Comparison of ENCODE assay signal across 23 cellular contexts in the genomic region with DNA sequence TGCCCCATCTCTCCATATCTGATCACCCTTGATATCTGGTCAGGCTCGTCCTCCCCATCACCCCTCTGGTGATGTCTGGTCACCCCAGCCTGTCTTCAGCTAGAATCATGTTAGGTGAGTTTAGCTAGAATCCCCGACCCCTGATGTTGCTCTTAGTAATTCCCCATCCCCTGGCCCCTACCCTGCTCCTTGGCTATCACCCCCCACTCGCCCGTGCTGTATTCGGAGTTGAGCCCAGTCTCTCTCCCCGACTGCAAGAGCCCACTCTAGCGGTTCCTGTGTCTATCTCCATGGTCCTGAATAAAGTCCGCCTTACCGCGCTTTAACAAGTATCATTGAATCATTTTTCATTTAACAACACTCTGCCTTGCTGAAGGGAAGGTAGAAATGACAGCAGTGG. TPM values are rescaled to one million over a fixed set of nuclear protein-coding genes. Genes with fewer than 3 reads are reported as not detected.
DNase-seq lines count a peak whose midpoint lies in the region; ATAC-seq and TF ChIP-seq lines count a peak whose summit lies in the region.
"Had no signal": no experiment of that assay in that cellular context is flagged by ENCODE, and none has a peak within 500 bp of the region (broad histone marks: within the 10 kb centered on the region; RNA-seq: fewer than 3 reads in every experiment).

No MANE protein-coding gene starts in this region.

- CTCF ChIA-PET in activated CD4-positive, alpha-beta T cell treated with anti-CD3 and anti-CD28 coated beads, Interleukin-2, amount 10 ng/mL, durations not matched to agents 7 days and 5 days (lab: Charles Lee): no interaction called here

- intact Hi-C loops in mucosa of descending colon (cut with DNase I, micrococcal nuclease) (no loop called here), sciatic nerve (cut with DNase I) (no loop called here)

- DNase-seq in activated effector memory CD4-positive, alpha-beta T cell treated with anti-CD3 and anti-CD28 coated beads, Interleukin-2, amount 50 U/mL, for 16 hours: peak; percentile 44
- no peak for DNase-seq in activated effector memory CD4-positive, alpha-beta T cell treated with Interleukin-2 at 50 U/mL for 16 hours
- DNase-seq in chondrocyte (ENCODE audit: low spot score): peak; percentile 42
- peak in 2 of 3 donors; percentile 1 to 22 for DNase-seq in mucosa of descending colon
- DNase-seq in sciatic nerve (ENCODE audit: low spot score): peak; percentile 41
- DNase-seq in activated CD4-positive, alpha-beta T cell treated with anti-CD3 and anti-CD28 coated beads, Interleukin-2, amount 10 ng/mL, durations not matched to agents 7 days and 5 days: no peak
- DNase-seq: 8988T; CD8-positive, alpha-beta T cell; DND-41; H7; IMR-90; NCI-H1092 treated with DMSO at 0.1 percent for 48 hours; NCI-H1436 treated with DMSO at 0.1 percent for 48 hours; NCI-H2029; NCI-H2227 treated with DMSO at 0.1 percent for 48 hours; NCI-H510A treated with DMSO at 0.1 percent for 48 hours; NCI-H748 treated with DMSO at 0.1 percent for 48 hours; PC-9; RPMI8226 had no signal

- ATAC-seq in mucosa of descending colon (no peak), sciatic nerve (no peak), HG03342 (IDR thresholded peaks at IDR 0.05; ENCODE audit: unreplicated experiment) (no peak), HG02678 (IDR thresholded peaks at IDR 0.05; ENCODE audit: unreplicated experiment) (no peak)
- ATAC-seq: CD8-positive, alpha-beta T cell; GM12878 had no signal

- no peaks in the 10 kb centered on the region for H3K9me3 ChIP-seq in mucosa of descending colon

- H3K4me3 Mint-ChIP-seq in chondrocyte (ENCODE audit: unreplicated experiment): no peak overlapping the region
- H3K4me3 Mint-ChIP-seq in activated CD4-positive, alpha-beta T cell treated with anti-CD3 and anti-CD28 coated beads, Interleukin-2, amount 10 ng/mL, durations not matched to agents 7 days and 5 days: no peak overlapping the region
- H3K4me3 Mint-ChIP-seq: CD8-positive, alpha-beta T cell had no signal

- no peaks in the 10 kb centered on the region for H3K4me1 ChIP-seq in mucosa of descending colon (ENCODE audit: low read depth)

- H3K36me3 Mint-ChIP-seq in chondrocyte (ENCODE audit: low read depth): peaks cover 8% of the 10 kb centered on the region
- no peaks in the 10 kb centered on the region for H3K36me3 Mint-ChIP-seq in activated CD4-positive, alpha-beta T cell treated with anti-CD3 and anti-CD28 coated beads, Interleukin-2, amount 10 ng/mL, durations not matched to agents 7 days and 5 days (ENCODE audit: low read depth)
- H3K36me3 Mint-ChIP-seq: CD8-positive, alpha-beta T cell had no signal

- peaks cover 12% of the 10 kb centered on the region for H3K9me3 Mint-ChIP-seq in chondrocyte (ENCODE audit: low read depth)
- H3K9me3 Mint-ChIP-seq in activated CD4-positive, alpha-beta T cell treated with anti-CD3 and anti-CD28 coated beads, Interleukin-2, amount 10 ng/mL, durations not matched to agents 7 days and 5 days: no peaks in the 10 kb centered on the region
- H3K9me3 Mint-ChIP-seq: CD8-positive, alpha-beta T cell had no signal

- H3K4me3 ChIP-seq in mucosa of descending colon: no peak overlapping the region
- H3K4me3 ChIP-seq: BLaER1 treated with 17β-estradiol and CSF1 and Interleukin-3, amounts not matched to agents 10 nM and 100 nM; GM12878; PC-9 had no signal

- no peak overlapping the region for H3K27ac Mint-ChIP-seq in chondrocyte (ENCODE audit: unreplicated experiment)
- no peak overlapping the region for H3K27ac Mint-ChIP-seq in activated CD4-positive, alpha-beta T cell treated with anti-CD3 and anti-CD28 coated beads, Interleukin-2, amount 10 ng/mL, durations not matched to agents 7 days and 5 days
- H3K27ac Mint-ChIP-seq: CD8-positive, alpha-beta T cell had no signal

- no peak for TF ChIP-seq CTCF in chondrocyte (IDR thresholded peaks at IDR 0.05)
- TF ChIP-seq CTCF in mucosa of descending colon (IDR thresholded peaks at IDR 0.05): no peak

- H3K27me3 Mint-ChIP-seq in chondrocyte (ENCODE audit: low read depth): no peaks in the 10 kb centered on the region
- H3K27me3 Mint-ChIP-seq in activated CD4-positive, alpha-beta T cell treated with anti-CD3 and anti-CD28 coated beads, Interleukin-2, amount 10 ng/mL, durations not matched to agents 7 days and 5 days: no peaks in the 10 kb centered on the region

- peaks cover 16% of the 10 kb centered on the region for H3K4me1 Mint-ChIP-seq in chondrocyte (ENCODE audit: low read depth)
- H3K4me1 Mint-ChIP-seq in activated CD4-positive, alpha-beta T cell treated with anti-CD3 and anti-CD28 coated beads, Interleukin-2, amount 10 ng/mL, durations not matched to agents 7 days and 5 days: no peaks in the 10 kb centered on the region

- no peaks in the 10 kb centered on the region for H3K36me3 ChIP-seq in mucosa of descending colon (ENCODE audit: low read depth)
- H3K36me3 ChIP-seq: BLaER1 treated with 17β-estradiol and CSF1 and Interleukin-3, amounts not matched to agents 10 nM and 100 nM had no signal

- POLR2A ChIA-PET in activated CD4-positive, alpha-beta T cell treated with anti-CD3 and anti-CD28 coated beads, Interleukin-2, amount 10 ng/mL, durations not matched to agents 7 days and 5 days (lab: Charles Lee): no interaction called here

RNA-seq across cellular contexts. Expression of a gene that starts 33.7 kb away (rescaled TPM):
- total RNA-seq in chondrocyte (17.9 to 93.2 TPM (median 91.2 TPM) in 3 replicates), mucosa of descending colon (1 to 10 TPM; 1.3 to 9.2 (median 7.3) TPM), sciatic nerve (25.3 TPM)
- total RNA-seq in activated CD4-positive, alpha-beta T cell treated with anti-CD3 and anti-CD28 coated beads, Interleukin-2, amount 10 ng/mL, durations not matched to agents 7 days and 5 days: not detected
- total RNA-seq: CD8-positive, alpha-beta T cell; PC-9 had no signal

Comparison
In these comparisons a context has a peak if more than half of its experiments do, and no peak if none do; other contexts are left out.
1. DNase-seq: peak in activated effector memory CD4-positive, alpha-beta T cell treated with anti-CD3 and anti-CD28 coated beads, Interleukin-2, amount 50 U/mL, for 16 hours (single experiment), chondrocyte (single experiment), mucosa of descending colon (2 of 3) and sciatic nerve (single experiment); none in activated effector memory CD4-positive, alpha-beta T cell treated with Interleukin-2 at 50 U/mL for 16 hours (single experiment) and activated CD4-positive, alpha-beta T cell treated with anti-CD3 and anti-CD28 coated beads, Interleukin-2, amount 10 ng/mL, durations not matched to agents 7 days and 5 days (single experiment).